ENCODE assay signal across 9 cellular contexts in the genomic region with DNA sequence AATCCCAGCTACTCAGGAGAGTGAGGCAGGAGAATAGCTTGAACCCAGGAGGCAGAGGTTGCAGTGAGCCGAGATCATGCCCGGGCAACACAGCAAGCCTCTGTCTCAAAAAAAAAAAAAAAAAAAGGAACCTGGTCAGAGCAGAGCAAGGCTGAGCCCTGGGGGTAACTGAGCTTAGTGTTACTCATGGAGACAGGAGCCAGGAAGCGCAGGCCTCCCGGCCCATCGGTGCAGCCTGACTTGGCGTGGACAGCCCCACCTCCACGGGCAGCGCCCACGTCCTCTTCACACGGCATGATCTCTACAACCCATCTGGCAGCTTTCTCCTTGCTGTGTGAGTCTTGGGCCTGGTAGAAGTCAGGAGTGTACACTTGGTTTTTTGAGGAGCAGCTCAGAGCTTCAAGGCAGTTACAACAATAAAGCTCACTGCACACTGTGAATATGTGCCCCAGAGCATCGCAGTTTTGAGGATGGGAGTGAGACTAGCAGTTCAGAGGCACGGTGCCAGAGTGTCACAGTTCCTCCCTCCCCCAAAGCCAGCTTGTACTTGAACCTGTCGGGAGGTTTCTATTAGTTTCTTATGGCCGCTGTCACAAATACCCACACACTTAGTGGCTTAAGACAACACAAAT.
DNase-seq lines count a peak whose midpoint lies in the region; ATAC-seq, FAIRE-seq and TF ChIP-seq lines count a peak whose summit lies in the region.
"Had no signal": no experiment of that assay in that cellular context is flagged by ENCODE, and none has a peak within 500 bp of the region (broad histone marks: within the 10 kb centered on the region; RNA-seq: fewer than 3 reads in every experiment).

No MANE protein-coding gene starts in this region.

- H4K20me1 ChIP-seq in smooth muscle cell (ENCODE audit: low read depth), result no peaks in the 10 kb centered on the region

- H3K4me3 ChIP-seq in fibroblast of mammary gland (ENCODE audit: control insufficient read depth, low read depth, low read length) (no peak overlapping the region), smooth muscle cell (no peak overlapping the region)

- H3K9me3 Mint-ChIP-seq in T-cell, result no peaks in the 10 kb centered on the region
- H3K9me3 Mint-ChIP-seq: activated CD4-positive, alpha-beta T cell treated with anti-CD3 and anti-CD28 coated beads, Interleukin-2, amount 10 ng/mL, durations not matched to agents 24 days and 14 days had no signal

- peaks cover 6% of the 10 kb centered on the region for H3K4me1 ChIP-seq in smooth muscle cell (ENCODE audit: low read depth)

- no peaks in the 10 kb centered on the region for H3K79me2 ChIP-seq in smooth muscle cell (ENCODE audit: low read depth)

- no peaks in the 10 kb centered on the region for H3K9me3 ChIP-seq in smooth muscle cell (replicated peaks; ENCODE audit: low read depth)

- no peaks in the 10 kb centered on the region for H3K36me3 ChIP-seq in smooth muscle cell (ENCODE audit: low read depth)

- TF ChIP-seq CTCF in fibroblast of mammary gland (conservative IDR thresholded peaks at IDR 0.05; ENCODE audit: control insufficient read depth, insufficient read depth, low read depth, low read length) (no peak), smooth muscle cell (IDR thresholded peaks at IDR 0.05; ENCODE audit: borderline replicate concordance, insufficient read depth, poor library complexity, severe bottlenecking) (no peak)

- CTCF ChIA-PET in T-cell (lab: Charles Lee), result interaction anchor here in 1 of 2 donors (0.6 to 0.7 kb wide), 2 partner anchors 68 to 137 kb away, joined by 3 read pairs; no protein-coding TSS in a partner anchor

- WGBS in smooth muscle cell (ENCODE audit: low lambda C conversion rate), result 83% methylated on average over 14 of the region's 14 CpGs

- ATAC-seq in activated CD4-positive, CD25-positive, alpha-beta regulatory T cell treated with anti-CD3 and anti-CD28 coated beads, Interleukin-2, amount 50 U/mL, for 24 hours, result no peak
- ATAC-seq in T-cell (replicated peaks in 1 of 4), result no peak

- no peak overlapping the region for H3K4me2 ChIP-seq in smooth muscle cell

- H3K27me3 ChIP-seq in smooth muscle cell (ENCODE audit: low read depth), result no peaks in the 10 kb centered on the region

- peak overlapping the region; percentile 61 for H3K27ac ChIP-seq in smooth muscle cell (ENCODE audit: low read depth)

- peaks cover 25% of the 10 kb centered on the region for H3K36me3 Mint-ChIP-seq in T-cell

- H3F3A ChIP-seq in smooth muscle cell (ENCODE audit: low read depth), result no peaks in the 10 kb centered on the region

- H2AFZ ChIP-seq in smooth muscle cell (ENCODE audit: low read depth), result peak overlapping the region; percentile 11

- DNase-seq in H54 (ENCODE audit: insufficient read length, low spot score) (peak; percentile 67), SKM-1 (lab: John Stamatoyannopoulos, UW; ENCODE audit: unreplicated experiment) (peak; percentile 1), fibroblast of mammary gland (ENCODE audit: low read depth) (peak; percentile 64), smooth muscle cell (lab: John Stamatoyannopoulos, UW; ENCODE audit: unreplicated experiment) (no peak), DMS79 treated with DMSO at 0.1 percent for 48 hours (lab: John Stamatoyannopoulos, UW) (no peak), T-cell (no peak)
- DNase-seq: activated CD4-positive, alpha-beta T cell treated with anti-CD3 and anti-CD28 coated beads, Interleukin-2, amount 10 ng/mL, durations not matched to agents 24 days and 14 days; NCI-H1417 treated with DMSO at 0.1 percent for 48 hours had no signal

- FAIRE-seq in H54 (lab: Jason Lieb, UNC), result no peak

- H3K4me1 Mint-ChIP-seq in T-cell, result peaks cover 8 to 21% (median 17%) of the 10 kb centered on the region in 3 donors
- H3K4me1 Mint-ChIP-seq: activated CD4-positive, alpha-beta T cell treated with anti-CD3 and anti-CD28 coated beads, Interleukin-2, amount 10 ng/mL, durations not matched to agents 24 days and 14 days had no signal

- H3K9ac ChIP-seq in smooth muscle cell (ENCODE audit: low read depth), result peak overlapping the region; percentile 34

- H3K4me3 Mint-ChIP-seq in T-cell, result no peak overlapping the region
- H3K4me3 Mint-ChIP-seq: activated CD4-positive, alpha-beta T cell treated with anti-CD3 and anti-CD28 coated beads, Interleukin-2, amount 10 ng/mL, durations not matched to agents 24 days and 14 days had no signal

- H3K27ac Mint-ChIP-seq in T-cell, result no peak overlapping the region
- H3K27ac Mint-ChIP-seq: activated CD4-positive, alpha-beta T cell treated with anti-CD3 and anti-CD28 coated beads, Interleukin-2, amount 10 ng/mL, durations not matched to agents 24 days and 14 days had no signal

- TF ChIP-seq POLR2A in H54 (IDR thresholded peaks at IDR 0.05; ENCODE audit: low read depth, low read length), result no peak

- H3K27me3 Mint-ChIP-seq in T-cell, result no peaks in the 10 kb centered on the region
- H3K27me3 Mint-ChIP-seq: activated CD4-positive, alpha-beta T cell treated with anti-CD3 and anti-CD28 coated beads, Interleukin-2, amount 10 ng/mL, durations not matched to agents 24 days and 14 days had no signal

- POLR2A ChIA-PET in T-cell (lab: Charles Lee), result no interaction called here

Comparison
In these comparisons a context has a peak if more than half of its experiments do, and no peak if none do; other contexts are left out.
1. DNase-seq: peak in H54 (single experiment), SKM-1 (single experiment) and fibroblast of mammary gland (single experiment); none in smooth muscle cell (single experiment), DMS79 treated with DMSO at 0.1 percent for 48 hours (single experiment) and T-cell (0 of 34).